In the genomic region with DNA sequence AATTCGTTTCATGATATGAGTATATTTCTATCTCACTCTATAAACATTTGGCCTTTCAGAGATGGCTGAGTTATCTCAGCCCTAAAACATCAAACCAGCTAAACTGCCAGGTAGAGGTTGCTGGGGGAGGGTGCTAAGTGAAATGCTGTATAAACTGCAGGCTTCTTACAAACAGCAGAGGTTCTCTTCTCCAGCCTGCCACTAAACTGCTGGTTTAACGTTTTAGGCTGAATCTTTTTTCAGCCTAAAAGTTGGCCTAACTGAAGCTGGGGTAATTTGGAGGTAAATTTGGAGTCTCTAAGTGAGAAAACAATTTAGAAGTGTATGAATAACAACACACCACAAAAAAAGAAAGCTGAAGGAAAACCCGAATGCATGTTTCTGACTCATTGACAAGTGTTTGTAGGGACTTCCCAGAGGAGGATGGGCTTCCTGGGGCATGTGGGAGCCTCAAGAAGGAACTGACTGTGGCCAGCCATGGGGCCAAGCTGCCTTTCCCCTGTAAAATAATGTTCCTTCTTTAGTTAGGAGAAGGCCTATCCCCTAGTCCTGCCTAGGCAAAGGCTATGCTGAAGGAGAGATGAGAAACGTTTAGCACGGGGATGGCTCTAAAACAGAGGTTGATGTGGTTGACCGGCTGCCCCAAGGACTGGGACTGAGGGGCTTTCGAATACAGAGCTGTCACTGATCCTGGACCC, we compare ENCODE assay signal across 8 cellular contexts. TPM values are rescaled to one million over a fixed set of nuclear protein-coding genes. Genes with fewer than 3 reads are reported as not detected.
DNase-seq lines count a peak whose midpoint lies in the region; ATAC-seq and TF ChIP-seq lines count a peak whose summit lies in the region.

No MANE protein-coding gene starts in this region.

- DNase-seq in AG10803 (ENCODE audit: low read depth) (peak; percentile 71), HPDE6-E6E7 (ENCODE audit: extremely low spot score) (peak; percentile 39), omental fat pad (ENCODE audit: low spot score) (no peak), HuH-7 (ENCODE audit: low spot score) (no peak)
- DNase-seq in activated T-helper 9 cell treated with anti-CD3 and anti-CD28 coated beads, Interleukin-2, amount 50 U/mL, for 16 hours (ENCODE audit: low read depth), result peak; percentile 32

- no peak overlapping the region for H3K4me3 ChIP-seq in AG10803 (ENCODE audit: low read length)

- TF ChIP-seq CTCF in AG10803 (conservative IDR thresholded peaks at IDR 0.05; ENCODE audit: low read length), result no peak
- no peak for TF ChIP-seq CTCF in omental fat pad (IDR thresholded peaks at IDR 0.05)

- ATAC-seq in GM19468 (IDR thresholded peaks at IDR 0.05; ENCODE audit: extremely low read depth, unreplicated experiment), result peak; percentile 24
- ATAC-seq in omental fat pad (ENCODE audit: low FRiP score), result peak; percentile 44
- ATAC-seq in HG03025 (IDR thresholded peaks at IDR 0.05; ENCODE audit: low FRiP score, unreplicated experiment), result no peak
- ATAC-seq in esophagus mucosa, result no peak

RNA-seq across cellular contexts. Expression of a gene that starts 44.3 kb away (rescaled TPM):
- total RNA-seq in omental fat pad (10 to 100 TPM in 2 of 4 donors, 1 to 10 TPM in 1, under 1 TPM in 1; 0.32 to 25.6 (median 12.0) TPM), esophagus mucosa (7.0 TPM)

Comparison
In these comparisons a context has a peak if more than half of its experiments do, and no peak if none do; other contexts are left out.
1. DNase-seq: peak in AG10803 (single experiment), HPDE6-E6E7 (single experiment) and activated T-helper 9 cell treated with anti-CD3 and anti-CD28 coated beads, Interleukin-2, amount 50 U/mL, for 16 hours (single experiment); none in omental fat pad (single experiment) and HuH-7 (single experiment).
2. ATAC-seq: peak in GM19468 (single experiment) and omental fat pad (single experiment); none in HG03025 (single experiment) and esophagus mucosa (single experiment).